In the genomic region with DNA sequence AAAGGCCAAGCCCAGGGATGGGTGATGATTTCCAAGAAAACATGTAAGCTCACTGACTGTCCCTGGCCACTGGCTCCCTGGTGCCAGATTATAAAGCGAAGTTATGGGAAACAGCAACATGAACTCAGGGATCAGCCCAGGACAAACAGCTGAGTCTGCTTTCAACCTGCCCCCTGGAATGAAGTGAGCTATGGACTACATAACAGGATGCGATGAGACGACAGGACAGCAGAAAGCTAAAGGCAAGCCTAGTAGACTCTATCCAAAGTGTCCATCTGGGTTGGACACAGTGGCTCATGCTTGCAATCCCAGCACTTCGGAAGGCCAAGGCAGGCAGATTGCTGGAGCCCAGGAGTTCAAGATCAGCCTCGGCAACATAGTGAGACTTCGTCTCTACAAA, we compare ENCODE assay signal across 24 cellular contexts.
"Had no signal": no experiment of that assay in that cellular context is flagged by ENCODE, and none has a peak within 500 bp of the region (broad histone marks: within the 10 kb centered on the region; RNA-seq: fewer than 3 reads in every experiment).

No MANE protein-coding gene starts in this region.

- H3K27ac ChIP-seq: brain microvascular endothelial cell, SJCRH30 had no signal

- H3K36me3 ChIP-seq: brain microvascular endothelial cell, SJCRH30 had no signal

- H3K4me1 Mint-ChIP-seq: activated CD8-positive, alpha-beta memory T cell treated with anti-CD3 and anti-CD28 coated beads, Interleukin-2, amount 10 ng/mL, durations not matched to agents 7 days and 5 days had no signal

- H3K4me3 ChIP-seq: SJCRH30 had no signal

- H3K27me3 ChIP-seq: brain microvascular endothelial cell, SJCRH30 had no signal

- H3K4me3 Mint-ChIP-seq: activated B cell treated with CpG ODN at 0.5 μM for 24 hours; activated CD4-positive, alpha-beta T cell treated with anti-CD3 and anti-CD28 coated beads, Interleukin-2, amount 10 ng/mL, durations not matched to agents 24 days and 14 days; activated CD8-positive, alpha-beta memory T cell treated with anti-CD3 and anti-CD28 coated beads, Interleukin-2, amount 10 ng/mL, durations not matched to agents 7 days and 5 days; activated naive CD4-positive, alpha-beta T cell treated with anti-CD3 and anti-CD28 coated beads, Interleukin-2, amount 10 ng/mL, durations not matched to agents 7 days and 5 days; activated naive CD8-positive, alpha-beta T cell treated with anti-CD3 and anti-CD28 coated beads for 36 hours; activated T-cell treated with anti-CD3 and anti-CD28 coated beads, Interleukin-2, amount 50 U/mL, for 4 hours; T-helper 2 cell treated with Interferon-gamma antibody and Interleukin-4, amounts not matched to agents 5 μg/mL and 100 μg/mL, for 36 hours had no signal

- DNase-seq: activated B cell treated with CpG ODN at 0.5 μM for 24 hours; activated CD4-positive, alpha-beta T cell treated with anti-CD3 and anti-CD28 coated beads for 1 hour; activated CD4-positive, alpha-beta T cell treated with anti-CD3 and anti-CD28 coated beads, Interleukin-2, amount 10 ng/mL, durations not matched to agents 24 days and 14 days; activated CD4-positive, alpha-beta T cell treated with anti-CD3 and anti-CD28 coated beads, Interleukin-2, amount 50 U/mL, for 48 hours; activated CD8-positive, alpha-beta memory T cell treated with anti-CD3 and anti-CD28 coated beads, Interleukin-2, amount 10 ng/mL, durations not matched to agents 7 days and 5 days; activated gamma-delta T cell treated with Interleukin-2 at 50 U/mL for 16 hours; activated naive CD4-positive, alpha-beta T cell treated with anti-CD3 and anti-CD28 coated beads, Interleukin-2, amount 10 ng/mL, durations not matched to agents 7 days and 5 days; activated naive CD8-positive, alpha-beta T cell treated with anti-CD3 and anti-CD28 coated beads for 36 hours; activated T-cell treated with anti-CD3 and anti-CD28 coated beads, Interleukin-2, amount 50 U/mL, for 4 hours; brain microvascular endothelial cell; Kasumi-1; KBM-7; NCI-H1048; NCI-H146; NCI-H187 treated with DMSO at 0.1 percent for 48 hours; NCI-H2081 treated with DMSO at 0.1 percent for 48 hours; NCI-H446; NCI-H524; Right ventricle myocardium superior; SJCRH30; SW 1271 had no signal

- H3K27me3 Mint-ChIP-seq: activated B cell treated with CpG ODN at 0.5 μM for 24 hours; activated CD4-positive, alpha-beta T cell treated with anti-CD3 and anti-CD28 coated beads, Interleukin-2, amount 10 ng/mL, durations not matched to agents 24 days and 14 days; activated CD8-positive, alpha-beta memory T cell treated with anti-CD3 and anti-CD28 coated beads, Interleukin-2, amount 10 ng/mL, durations not matched to agents 7 days and 5 days; activated naive CD4-positive, alpha-beta T cell treated with anti-CD3 and anti-CD28 coated beads, Interleukin-2, amount 10 ng/mL, durations not matched to agents 7 days and 5 days; activated naive CD8-positive, alpha-beta T cell treated with anti-CD3 and anti-CD28 coated beads for 36 hours had no signal

- H3K9me3 Mint-ChIP-seq: activated B cell treated with CpG ODN at 0.5 μM for 24 hours; activated CD4-positive, alpha-beta T cell treated with anti-CD3 and anti-CD28 coated beads, Interleukin-2, amount 10 ng/mL, durations not matched to agents 24 days and 14 days; activated naive CD4-positive, alpha-beta T cell treated with anti-CD3 and anti-CD28 coated beads, Interleukin-2, amount 10 ng/mL, durations not matched to agents 7 days and 5 days; activated T-cell treated with anti-CD3 and anti-CD28 coated beads, Interleukin-2, amount 50 U/mL, for 4 hours; activated T-helper 2 cell treated with anti-CD3 and anti-CD28 coated beads, Interferon-gamma antibody, Interleukin-2, Interleukin-4, amounts not matched to agents 10 μg/mL and 5 μg/mL and 100 μg/mL, durations not matched to agents 14 hours and 24 hours and 36 hours; T-helper 2 cell treated with Interferon-gamma antibody and Interleukin-4, amounts not matched to agents 5 μg/mL and 100 μg/mL, for 36 hours had no signal

- H3K27ac Mint-ChIP-seq: activated B cell treated with CpG ODN at 0.5 μM for 24 hours; activated CD8-positive, alpha-beta memory T cell treated with anti-CD3 and anti-CD28 coated beads, Interleukin-2, amount 10 ng/mL, durations not matched to agents 7 days and 5 days; activated naive CD4-positive, alpha-beta T cell treated with anti-CD3 and anti-CD28 coated beads, Interleukin-2, amount 10 ng/mL, durations not matched to agents 7 days and 5 days; activated naive CD8-positive, alpha-beta T cell treated with anti-CD3 and anti-CD28 coated beads for 36 hours; T-helper 2 cell treated with Interferon-gamma antibody and Interleukin-4, amounts not matched to agents 5 μg/mL and 100 μg/mL, for 36 hours had no signal

- H3K9me3 ChIP-seq: SJCRH30 had no signal

- ATAC-seq: activated CD8-positive, alpha-beta memory T cell treated with anti-CD3 and anti-CD28 coated beads, Interleukin-2, amount 10 ng/mL, durations not matched to agents 7 days and 5 days; activated T-cell treated with anti-CD3 and anti-CD28 coated beads, Interleukin-2, amount 50 U/mL, for 4 hours; SK-N-SH treated with all-trans-retinoic acid at 6 μM for 48 hours had no signal
